15 cellular contexts compared by ENCODE assay signal in genomic region chr1:36982708-36983107, GRCh38. TPM values are rescaled to one million over a fixed set of nuclear protein-coding genes. Genes with fewer than 3 reads are reported as not detected.
"Had no signal": no experiment of that assay in that cellular context is flagged by ENCODE, and none has a peak within 500 bp of the region (broad histone marks: within the 10 kb centered on the region; RNA-seq: fewer than 3 reads in every experiment).

No MANE protein-coding gene starts in this region.

- H3K9me3 ChIP-seq: ascending aorta, esophagus squamous epithelium, ovary, suprapubic skin had no signal

- H3K4me3 Mint-ChIP-seq: activated CD4-positive, alpha-beta T cell treated with anti-CD3 and anti-CD28 coated beads, Interleukin-2, amount 10 ng/mL, durations not matched to agents 24 days and 14 days; activated T-helper 1 cell treated with anti-CD3 and anti-CD28 coated beads, Interleukin-12 subunit alpha, Interleukin-12 subunit beta, Interleukin-2, Interleukin-4 antibody, amounts not matched to agents 30 ng/mL and 10 ng/mL and 1 ng/mL, durations not matched to agents 14 hours and 24 hours and 36 hours; memory B cell; nephron progenitor cell had no signal

- H3K36me3 Mint-ChIP-seq: memory B cell had no signal

- H3K27ac ChIP-seq: ascending aorta, esophagus squamous epithelium, left ventricle myocardium inferior, ovary, suprapubic skin, upper lobe of left lung had no signal

- H3K4me3 ChIP-seq: ascending aorta, esophagus squamous epithelium, left ventricle myocardium inferior, ovary, suprapubic skin, upper lobe of left lung had no signal

- H3K27me3 Mint-ChIP-seq: activated CD4-positive, alpha-beta T cell treated with anti-CD3 and anti-CD28 coated beads, Interleukin-2, amount 10 ng/mL, durations not matched to agents 24 days and 14 days had no signal

- H3K36me3 ChIP-seq: ascending aorta, esophagus squamous epithelium, left ventricle myocardium inferior, ovary, suprapubic skin, upper lobe of left lung had no signal

- DNase-seq: activated CD4-positive, alpha-beta T cell treated with anti-CD3 and anti-CD28 coated beads, Interleukin-2, amount 10 ng/mL, durations not matched to agents 24 days and 14 days; activated naive CD4-positive, alpha-beta T cell; esophagus squamous epithelium; foreskin fibroblast; islet precursor cell; left ventricle myocardium inferior; nephron progenitor cell; ovary; stimulated activated CD4-positive, alpha-beta T cell treated with anti-CD3 and anti-CD28 coated beads, Interleukin-12 subunit alpha, Interleukin-12 subunit beta, amount 100 ng/mL, for 4 hours; stimulated activated naive CD4-positive, alpha-beta T cell treated with Interleukin-2 at 50 U/mL for 16 hours had no signal

- H3K4me1 ChIP-seq: ascending aorta, esophagus squamous epithelium, upper lobe of left lung had no signal

- H3K9me3 Mint-ChIP-seq: activated CD4-positive, alpha-beta T cell treated with anti-CD3 and anti-CD28 coated beads, Interleukin-2, amount 10 ng/mL, durations not matched to agents 24 days and 14 days; activated T-helper 1 cell treated with anti-CD3 and anti-CD28 coated beads, Interleukin-12 subunit alpha, Interleukin-12 subunit beta, Interleukin-2, Interleukin-4 antibody, amounts not matched to agents 30 ng/mL and 10 ng/mL and 1 ng/mL, durations not matched to agents 14 hours and 24 hours and 36 hours; memory B cell had no signal

- H3K27me3 ChIP-seq: ascending aorta, ovary, upper lobe of left lung had no signal

- H3K27ac Mint-ChIP-seq: activated CD4-positive, alpha-beta T cell treated with anti-CD3 and anti-CD28 coated beads, Interleukin-2, amount 10 ng/mL, durations not matched to agents 24 days and 14 days; activated T-helper 1 cell treated with anti-CD3 and anti-CD28 coated beads, Interleukin-12 subunit alpha, Interleukin-12 subunit beta, Interleukin-2, Interleukin-4 antibody, amounts not matched to agents 30 ng/mL and 10 ng/mL and 1 ng/mL, durations not matched to agents 14 hours and 24 hours and 36 hours; memory B cell; nephron progenitor cell had no signal

- H3K4me1 Mint-ChIP-seq: activated CD4-positive, alpha-beta T cell treated with anti-CD3 and anti-CD28 coated beads, Interleukin-2, amount 10 ng/mL, durations not matched to agents 24 days and 14 days; memory B cell had no signal

RNA-seq across cellular contexts. Expression of gene GRIK3, which starts 51.6 kb away (rescaled TPM):
- total RNA-seq: activated CD4-positive, alpha-beta T cell treated with anti-CD3 and anti-CD28 coated beads, Interleukin-2, amount 10 ng/mL, durations not matched to agents 24 days and 14 days; activated T-helper 1 cell treated with anti-CD3 and anti-CD28 coated beads, Interleukin-12 subunit alpha, Interleukin-12 subunit beta, Interleukin-2, Interleukin-4 antibody, amounts not matched to agents 30 ng/mL and 10 ng/mL and 1 ng/mL, durations not matched to agents 14 hours and 24 hours and 36 hours had no signal
